Comparison of ENCODE assay signal across 11 cellular contexts in the genomic region with DNA sequence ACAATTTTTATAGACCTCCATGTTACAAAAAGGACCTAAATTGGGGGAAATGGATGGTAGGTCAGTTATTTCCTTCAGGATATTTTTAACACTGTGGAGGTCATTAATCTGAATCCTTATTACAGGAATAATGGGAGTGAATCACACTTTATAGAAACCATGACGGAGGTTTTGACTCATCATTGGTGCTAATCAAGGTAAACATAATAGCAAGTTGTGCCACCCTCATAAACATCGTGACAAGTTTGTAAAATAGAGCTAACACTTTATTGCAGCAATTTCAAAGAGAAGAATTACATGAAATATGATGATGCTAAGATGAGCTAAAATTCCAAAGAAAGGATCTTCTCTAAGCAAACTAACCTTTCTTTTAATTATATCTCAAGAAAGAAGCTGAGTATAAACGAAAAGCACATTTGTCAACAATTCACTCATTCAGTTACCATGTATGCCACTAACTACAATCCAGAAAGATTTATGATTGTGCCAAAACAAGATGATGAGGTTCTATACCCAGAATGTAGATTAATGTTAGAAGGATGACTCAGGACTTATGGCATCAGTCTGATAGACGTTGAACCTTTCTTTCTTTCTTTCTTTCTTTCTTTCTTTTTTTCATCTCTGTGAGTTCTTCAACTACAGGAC. TPM values are rescaled to one million over a fixed set of nuclear protein-coding genes. Genes with fewer than 3 reads are reported as not detected.
DNase-seq lines count a peak whose midpoint lies in the region; ATAC-seq and TF ChIP-seq lines count a peak whose summit lies in the region.
"Had no signal": no experiment of that assay in that cellular context is flagged by ENCODE, and none has a peak within 500 bp of the region (broad histone marks: within the 10 kb centered on the region; RNA-seq: fewer than 3 reads in every experiment).

No MANE protein-coding gene starts in this region.

- H3K4me3 ChIP-seq in CD8-positive, alpha-beta memory T cell (ENCODE audit: low read length), result no peak overlapping the region
- no peak overlapping the region for H3K4me3 ChIP-seq in muscle layer of duodenum (ENCODE audit: low read depth in 1 of 2, low read length in 2 of 2)

- H3K36me3 Mint-ChIP-seq in CD8-positive, alpha-beta memory T cell, result peaks cover 0 to 7% (median 6%) of the 10 kb centered on the region in 3 donors
- H3K36me3 Mint-ChIP-seq in brain, result no peaks in the 10 kb centered on the region

- H3K4me1 Mint-ChIP-seq in CD8-positive, alpha-beta memory T cell, result peaks cover 59 to 88% (median 82%) of the 10 kb centered on the region in 3 donors
- peaks cover 56% of the 10 kb centered on the region for H3K4me1 Mint-ChIP-seq in brain

- ATAC-seq in GM19023 (IDR thresholded peaks at IDR 0.05; ENCODE audit: unreplicated experiment) (no peak), GM19467 (IDR thresholded peaks at IDR 0.05; ENCODE audit: unreplicated experiment) (no peak)

- no peak overlapping the region for H3K27ac ChIP-seq in CD8-positive, alpha-beta memory T cell (ENCODE audit: low read depth, low read length)
- peak overlapping the region; percentile 10 for H3K27ac ChIP-seq in muscle layer of duodenum (ENCODE audit: low read length)

- H3K27ac Mint-ChIP-seq in CD8-positive, alpha-beta memory T cell, result peak overlapping the region; percentile 72 to 98 (median 92)
- peak overlapping the region in 4 of 5 experiments; percentile 27 to 82 (median 68) for H3K27ac Mint-ChIP-seq in brain

- no peaks in the 10 kb centered on the region for H3K27me3 Mint-ChIP-seq in CD8-positive, alpha-beta memory T cell
- no peaks in the 10 kb centered on the region for H3K27me3 Mint-ChIP-seq in brain

- TF ChIP-seq CTCF in brain (conservative IDR thresholded peaks at IDR 0.05), result no peak

- H3K36me3 ChIP-seq in CD8-positive, alpha-beta memory T cell (ENCODE audit: insufficient read depth, low read length), result no peaks in the 10 kb centered on the region
- H3K36me3 ChIP-seq in muscle layer of duodenum (ENCODE audit: control insufficient read depth in 1 of 2, insufficient read depth in 2 of 2, low read length in 2 of 2), result no peaks in the 10 kb centered on the region

- H3K4me1 ChIP-seq in CD8-positive, alpha-beta memory T cell (ENCODE audit: insufficient read depth, low read length), result peaks cover 72% of the 10 kb centered on the region
- H3K4me1 ChIP-seq in muscle layer of duodenum (ENCODE audit: control insufficient read depth in 1 of 2, insufficient read depth in 2 of 2, low read length in 2 of 2), result peaks cover under 1 to 4% of the 10 kb centered on the region in 2 donors

- no peaks in the 10 kb centered on the region for H3K9me3 ChIP-seq in CD8-positive, alpha-beta memory T cell (ENCODE audit: low read length)
- H3K9me3 ChIP-seq in muscle layer of duodenum (ENCODE audit: control insufficient read depth in 1 of 2, low read length in 2 of 2), result no peaks in the 10 kb centered on the region

- POLR2A ChIA-PET in CD8-positive, alpha-beta memory T cell (lab: Charles Lee), result interaction anchor here (0.6 to 1.1 kb wide), 3 partner anchors 22 to 387 kb away, joined by 3 to 5 read pairs (median 3); a partner anchor contains a TSS

- no peaks in the 10 kb centered on the region for H3K9me3 Mint-ChIP-seq in CD8-positive, alpha-beta memory T cell
- no peaks in the 10 kb centered on the region for H3K9me3 Mint-ChIP-seq in brain

- no peaks in the 10 kb centered on the region for H3K27me3 ChIP-seq in CD8-positive, alpha-beta memory T cell (ENCODE audit: insufficient read depth, low read length, poor library complexity, severe bottlenecking)
- no peaks in the 10 kb centered on the region for H3K27me3 ChIP-seq in muscle layer of duodenum (ENCODE audit: low read depth, low read length)

- H3K4me3 Mint-ChIP-seq in CD8-positive, alpha-beta memory T cell, result peak overlapping the region in 1 of 7 donors; percentile 53
- H3K4me3 Mint-ChIP-seq in brain, result peak overlapping the region in 2 of 5 experiments; percentile 6 to 47

- CTCF ChIA-PET in CD8-positive, alpha-beta memory T cell (lab: Charles Lee), result interaction anchor here (1.0 to 1.3 kb wide), 2 partner anchors 16 to 31 kb away, joined by 3 read pairs; no protein-coding TSS in a partner anchor

- DNase-seq in CD8-positive, alpha-beta memory T cell, result no peak
- peak; percentile 67 for DNase-seq in NCI-H226
- DNase-seq in NCI-H2107 treated with DMSO at 0.1 percent for 48 hours (lab: John Stamatoyannopoulos, UW; ENCODE audit: unreplicated experiment), result no peak
- DNase-seq in DMS53 treated with DMSO at 0.1 percent for 48 hours (lab: John Stamatoyannopoulos, UW; ENCODE audit: unreplicated experiment), result no peak
- DNase-seq: amniotic stem cell, Calu3, MV-4-11 had no signal

RNA-seq across cellular contexts. Expression of a gene that starts 23.5 kb away (rescaled TPM):
- 100 to 1,000 TPM; 124 to 132 TPM for total RNA-seq in CD8-positive, alpha-beta memory T cell
- 108 TPM for polyA plus RNA-seq in CD8-positive, alpha-beta memory T cell
- 27.0 TPM for polyA plus RNA-seq in brain (ENCODE audit: insufficient read depth, low read depth, low replicate concordance)

RNA-seq across cellular contexts. Expression of a gene that starts 35.6 kb away (rescaled TPM):
- total RNA-seq in CD8-positive, alpha-beta memory T cell, result 100 to 1,000 TPM; 259 to 263 TPM
- polyA plus RNA-seq in CD8-positive, alpha-beta memory T cell, result 90.3 TPM
- 8.5 TPM for polyA plus RNA-seq in brain (ENCODE audit: insufficient read depth, low read depth, low replicate concordance)

RNA-seq across cellular contexts. Expression of a gene that starts 58.4 kb away (rescaled TPM):
- 10 to 100 TPM; 18.4 to 21.7 TPM for total RNA-seq in CD8-positive, alpha-beta memory T cell
- 23.1 TPM for polyA plus RNA-seq in CD8-positive, alpha-beta memory T cell
- 38.9 TPM for polyA plus RNA-seq in brain (ENCODE audit: insufficient read depth, low read depth, low replicate concordance)
